ENCODE assay signal across 8 cellular contexts in genomic region chr10:45373003-45373782, GRCh38. TPM values are rescaled to one million over a fixed set of nuclear protein-coding genes. Genes with fewer than 3 reads are reported as not detected.
DNase-seq lines count a peak whose midpoint lies in the region; ATAC-seq, FAIRE-seq and TF ChIP-seq lines count a peak whose summit lies in the region.

No MANE protein-coding gene starts in this region.

- H3K4me1 ChIP-seq in Loucy (ENCODE audit: insufficient read depth, low read length, poor library complexity, severe bottlenecking) (no peaks in the 10 kb centered on the region), SJCRH30 (no peaks in the 10 kb centered on the region)

- H3K9ac ChIP-seq in Loucy (ENCODE audit: low read depth, low read length, poor library complexity, severe bottlenecking) = no peak overlapping the region

- no peak for TF ChIP-seq CTCF in Loucy (conservative IDR thresholded peaks at IDR 0.05; ENCODE audit: low read length)

- H3K4me3 ChIP-seq in Loucy (ENCODE audit: low read length, poor library complexity, severe bottlenecking) = peak overlapping the region; percentile 46
- no peak overlapping the region for H3K4me3 ChIP-seq in SJCRH30

- no peaks in the 10 kb centered on the region for H3F3A ChIP-seq in Loucy (ENCODE audit: low read depth)

- H4K20me1 ChIP-seq in Loucy (ENCODE audit: insufficient read depth, low read length, poor library complexity, severe bottlenecking) = no peaks in the 10 kb centered on the region

- no peak for DNase-seq in GM18507 (ENCODE audit: extremely low spot score, insufficient read length, low read depth)
- DNase-seq in activated T-helper 9 cell treated with anti-CD3 and anti-CD28 coated beads, Interleukin-2, amount 50 U/mL, for 16 hours (ENCODE audit: low read depth) = peak; percentile 6
- peak; percentile 39 for DNase-seq in iPS-NIHi11 (ENCODE audit: low spot score)
- peak; percentile 43 for DNase-seq in stimulated activated naive CD8-positive, alpha-beta T cell treated with anti-CD3 and anti-CD28 coated beads, Interleukin-15, Interleukin-2, amounts not matched to agents 100 U/mL and 50 U/mL, for 24 hours
- DNase-seq in SJCRH30 = no peak
- no peak for DNase-seq in GDM1 (lab: John Stamatoyannopoulos, UW)

- peak; percentile 47 for ATAC-seq in GM21723 (IDR thresholded peaks at IDR 0.05; ENCODE audit: unreplicated experiment)
- ATAC-seq in stimulated activated naive CD8-positive, alpha-beta T cell treated with anti-CD3 and anti-CD28 coated beads, Interleukin-15, Interleukin-2, amounts not matched to agents 100 U/mL and 50 U/mL, for 24 hours = peak; percentile 12

- H2AFZ ChIP-seq in Loucy (ENCODE audit: low read length) = peak overlapping the region; percentile 84

- H3K27ac ChIP-seq in SJCRH30 = no peak overlapping the region

- H3K79me2 ChIP-seq in Loucy (ENCODE audit: insufficient read depth, low read length) = no peaks in the 10 kb centered on the region

- no peaks in the 10 kb centered on the region for H3K9me2 ChIP-seq in Loucy (replicated peaks; ENCODE audit: low read depth, low read length)

- H3K4me2 ChIP-seq in Loucy (ENCODE audit: low read depth, low read length, poor library complexity, severe bottlenecking) = peak overlapping the region; percentile 60

- peak; percentile 36 for FAIRE-seq in GM18507 (lab: Jason Lieb, UNC)

- H3K9me3 ChIP-seq in Loucy (ENCODE audit: insufficient read depth, low read depth, low read length) (no peaks in the 10 kb centered on the region), SJCRH30 (replicated peaks) (no peaks in the 10 kb centered on the region)

- H3K36me3 ChIP-seq in Loucy (ENCODE audit: insufficient read depth, low read length) = no peaks in the 10 kb centered on the region
- no peaks in the 10 kb centered on the region for H3K36me3 ChIP-seq in SJCRH30

- peaks cover 15% of the 10 kb centered on the region for H3K27me3 ChIP-seq in Loucy (ENCODE audit: insufficient read depth, low read length, poor library complexity, severe bottlenecking)
- H3K27me3 ChIP-seq in SJCRH30 = no peaks in the 10 kb centered on the region

RNA-seq across cellular contexts. Expression of gene ALOX5, which starts 0.8 kb away (rescaled TPM):
- total RNA-seq in SJCRH30 (2014; rRNA removed; shearing (Covaris generic)) = not detected in 2 replicates

RNA-seq across cellular contexts. Expression of gene OR13A1, which starts 57.8 kb away (rescaled TPM):
- not detected in 2 replicates for total RNA-seq in SJCRH30 (2014; rRNA removed; shearing (Covaris generic))

Comparison
In these comparisons a context has a peak if more than half of its experiments do, and no peak if none do; other contexts are left out.
1. DNase-seq: peak in activated T-helper 9 cell treated with anti-CD3 and anti-CD28 coated beads, Interleukin-2, amount 50 U/mL, for 16 hours (single experiment), iPS-NIHi11 (single experiment) and stimulated activated naive CD8-positive, alpha-beta T cell treated with anti-CD3 and anti-CD28 coated beads, Interleukin-15, Interleukin-2, amounts not matched to agents 100 U/mL and 50 U/mL, for 24 hours (single experiment); none in GM18507 (single experiment), SJCRH30 (0 of 2) and GDM1 (single experiment).